ENCODE assay signal across 8 cellular contexts in the genomic region with DNA sequence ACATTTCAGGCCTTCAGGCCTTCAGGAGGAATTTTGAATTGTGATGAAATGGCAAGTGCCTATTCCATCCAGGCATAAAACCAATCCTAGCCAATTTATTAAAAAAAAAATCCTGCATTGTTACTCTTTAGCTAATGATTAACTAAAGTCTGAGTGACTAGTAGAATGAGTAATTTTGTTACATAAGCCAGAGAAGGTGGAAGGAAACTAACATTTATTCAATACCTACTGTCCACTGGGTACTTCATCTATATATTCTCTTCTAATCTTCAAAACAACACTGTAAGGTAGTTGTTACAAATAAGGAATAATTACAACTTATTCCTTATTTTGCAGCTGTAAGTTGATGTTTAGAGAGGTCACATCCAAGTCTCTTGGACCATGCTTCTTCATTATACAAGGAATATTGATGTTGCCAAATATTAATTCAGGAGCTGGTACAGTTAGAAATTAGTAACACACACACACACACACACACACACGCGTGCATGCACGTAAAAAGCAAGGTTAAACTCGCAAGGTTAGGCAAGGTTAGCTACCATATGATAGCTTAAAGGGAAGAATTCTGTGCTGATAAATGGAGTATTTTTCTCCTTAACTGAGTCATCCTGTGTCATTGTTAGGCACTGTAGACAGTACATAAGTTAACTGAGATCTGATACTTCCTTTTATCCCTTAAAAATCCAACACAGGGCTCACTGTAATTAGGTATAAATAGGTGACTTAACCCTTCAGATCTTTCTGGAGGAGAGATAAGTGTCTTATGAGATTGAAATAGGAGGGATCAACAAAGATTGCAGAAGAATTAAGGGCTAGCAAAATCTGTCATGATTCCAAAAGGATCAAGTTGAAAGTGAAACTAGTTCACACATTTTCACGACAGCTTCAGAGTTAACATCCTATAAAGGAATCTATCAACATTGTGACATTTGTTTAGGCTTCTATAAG.
A peak's percentile ranks its signal among the peaks of the same experiment; 100 is the strongest.
DNase-seq lines count a peak whose midpoint lies in the region; ATAC-seq and TF ChIP-seq lines count a peak whose summit lies in the region.

No MANE protein-coding gene starts in this region.

- intact Hi-C loops in sciatic nerve (cut with DNase I), result no loop called here

- ATAC-seq in sciatic nerve (peak; percentile 51), GM19467 (IDR thresholded peaks at IDR 0.05; ENCODE audit: unreplicated experiment) (no peak), HG02840 (IDR thresholded peaks at IDR 0.05; ENCODE audit: low FRiP score, unreplicated experiment) (no peak), HG03280 (IDR thresholded peaks at IDR 0.05; ENCODE audit: unreplicated experiment) (no peak), HG02884 (IDR thresholded peaks at IDR 0.05; ENCODE audit: unreplicated experiment) (no peak)

- peak overlapping the region; percentile 51 for H3K4me3 ChIP-seq in fibroblast of villous mesenchyme (ENCODE audit: low read depth, low read length)

- peak; percentile 3 for DNase-seq in GM04503 (ENCODE audit: low read depth)
- peak; percentile 56 for DNase-seq in RWPE1 (ENCODE audit: low spot score)
- peak; percentile 64 for DNase-seq in fibroblast of villous mesenchyme (ENCODE audit: low read depth)
- no peak for DNase-seq in sciatic nerve (ENCODE audit: low spot score)

- H3K27ac ChIP-seq in RWPE1, result no peak overlapping the region

- POLR2A ChIA-PET in RWPE1 (lab: Yijun Ruan, JAX; ENCODE audit: low non-redundant PET), result interaction anchor here (0.6 kb wide), 1 partner anchor 30 kb away, joined by 3 read pairs; no protein-coding TSS in a partner anchor

- TF ChIP-seq CTCF in RWPE1 (conservative IDR thresholded peaks at IDR 0.05; ENCODE audit: low read depth) (no peak), fibroblast of villous mesenchyme (IDR thresholded peaks at IDR 0.05; ENCODE audit: insufficient read depth, low read depth, low read length) (no peak)

- CTCF ChIA-PET in RWPE1 (lab: Yijun Ruan, JAX), result interaction anchor here (0.5 to 0.9 kb wide), 2 partner anchors 78 to 377 kb away, joined by 3 read pairs; no protein-coding TSS in a partner anchor
